7 cellular contexts compared by ENCODE assay signal in genomic region chr11:57638811-57639320, GRCh38. TPM values are rescaled to one million over a fixed set of nuclear protein-coding genes. Genes with fewer than 3 reads are reported as not detected.
DNase-seq lines count a peak whose midpoint lies in the region; ATAC-seq and TF ChIP-seq lines count a peak whose summit lies in the region.

No MANE protein-coding gene starts in this region.

- no peaks in the 10 kb centered on the region for H3K9me3 ChIP-seq in iPS-20b (ENCODE audit: insufficient read depth, low read depth, low read length)

- H3K27ac ChIP-seq in iPS-20b (ENCODE audit: low read length) = peak overlapping the region; percentile 99

- peaks cover 43% of the 10 kb centered on the region for H3K36me3 ChIP-seq in iPS-20b (ENCODE audit: insufficient read depth, low read depth, low read length)

- peaks cover 48% of the 10 kb centered on the region for H3K4me1 Mint-ChIP-seq in HFFc6 (ENCODE audit: low read depth)
- H3K4me1 Mint-ChIP-seq in stimulated activated naive CD8-positive, alpha-beta T cell treated with anti-CD3 and anti-CD28 coated beads, Interleukin-15, amount 100 ng/mL, for 72 hours = peaks cover 31% of the 10 kb centered on the region

- peak overlapping the region; percentile 98 for H3K4me3 Mint-ChIP-seq in HFFc6
- H3K4me3 Mint-ChIP-seq in stimulated activated naive CD8-positive, alpha-beta T cell treated with anti-CD3 and anti-CD28 coated beads, Interleukin-15, amount 100 ng/mL, for 72 hours = peak overlapping the region; percentile 84 to 91

- no peaks in the 10 kb centered on the region for H3K9me3 Mint-ChIP-seq in HFFc6
- no peaks in the 10 kb centered on the region for H3K9me3 Mint-ChIP-seq in activated naive CD4-positive, alpha-beta T cell treated with anti-CD3 and anti-CD28 coated beads, Interleukin-2, amount 50 U/mL, for 72 hours
- H3K9me3 Mint-ChIP-seq in stimulated activated naive CD8-positive, alpha-beta T cell treated with anti-CD3 and anti-CD28 coated beads, Interleukin-15, amount 100 ng/mL, for 72 hours = no peaks in the 10 kb centered on the region

- peak overlapping the region; percentile 98 for H3K4me3 ChIP-seq in iPS-20b (ENCODE audit: low read length)

- H3K36me3 Mint-ChIP-seq in HFFc6 (ENCODE audit: low read depth) = peaks cover 24% of the 10 kb centered on the region
- H3K36me3 Mint-ChIP-seq in activated naive CD4-positive, alpha-beta T cell treated with anti-CD3 and anti-CD28 coated beads, Interleukin-2, amount 50 U/mL, for 72 hours = peaks cover 0 to 6% of the 10 kb centered on the region in 2 donors

- H3K27me3 Mint-ChIP-seq in HFFc6 (ENCODE audit: insufficient read depth) = peaks cover 3% of the 10 kb centered on the region
- peaks cover 40% of the 10 kb centered on the region for H3K27me3 Mint-ChIP-seq in stimulated activated naive CD8-positive, alpha-beta T cell treated with anti-CD3 and anti-CD28 coated beads, Interleukin-15, amount 100 ng/mL, for 72 hours

- H3K27ac Mint-ChIP-seq in HFFc6 = peak overlapping the region; percentile 89
- H3K27ac Mint-ChIP-seq in activated naive CD4-positive, alpha-beta T cell treated with anti-CD3 and anti-CD28 coated beads, Interleukin-2, amount 50 U/mL, for 72 hours = peak overlapping the region; percentile 52 to 72
- peak overlapping the region; percentile 94 to 96 for H3K27ac Mint-ChIP-seq in stimulated activated naive CD8-positive, alpha-beta T cell treated with anti-CD3 and anti-CD28 coated beads, Interleukin-15, amount 100 ng/mL, for 72 hours

- ATAC-seq in activated naive CD4-positive, alpha-beta T cell treated with anti-CD3 and anti-CD28 coated beads, Interleukin-2, amount 50 U/mL, for 72 hours = peak; percentile 22 to 53
- peak; percentile 52 for ATAC-seq in stimulated activated naive CD8-positive, alpha-beta T cell treated with anti-CD3 and anti-CD28 coated beads, Interleukin-15, amount 100 ng/mL, for 72 hours
- ATAC-seq in HG03039 (IDR thresholded peaks at IDR 0.05; ENCODE audit: unreplicated experiment) = no peak

- no peaks in the 10 kb centered on the region for H3K27me3 ChIP-seq in iPS-20b (ENCODE audit: insufficient read depth, low read length)

- H3K9ac ChIP-seq in iPS-20b (ENCODE audit: low read depth, low read length) = peak overlapping the region; percentile 100

- H3K4me1 ChIP-seq in iPS-20b (ENCODE audit: insufficient read depth, low read length) = peaks cover 44% of the 10 kb centered on the region

- no peak for DNase-seq in HFFc6
- DNase-seq in activated naive CD4-positive, alpha-beta T cell treated with anti-CD3 and anti-CD28 coated beads, Interleukin-2, amount 50 U/mL, for 72 hours (ENCODE audit: low spot score in 2 of 2) = no peak
- DNase-seq in stimulated activated naive CD8-positive, alpha-beta T cell treated with anti-CD3 and anti-CD28 coated beads, Interleukin-15, amount 100 ng/mL, for 72 hours = no peak
- no peak for DNase-seq in activated CD4-positive, CD25-positive, alpha-beta regulatory T cell (lab: John Stamatoyannopoulos, UW)
- DNase-seq in iPS-NIHi11 (ENCODE audit: low spot score) = no peak

- TF ChIP-seq CTCF in HFFc6 (IDR thresholded peaks at IDR 0.05) = no peak

RNA-seq across cellular contexts. Expression of gene YPEL4, which starts 10.8 kb away (rescaled TPM):
- under 1 TPM in 5 of 6 experiments, not detected in 1; 0.14 to 0.48 (median 0.28) TPM for total RNA-seq in HFFc6 (2021; fragmentation: NEBNext Ultra II Directional; extraction: Animal tissue kit (Norgen Biotek cat#: 25700))
- 1 to 10 TPM in 1 of 2 donors, not detected in 1; 1.4 TPM for total RNA-seq in activated naive CD4-positive, alpha-beta T cell treated with anti-CD3 and anti-CD28 coated beads, Interleukin-2, amount 50 U/mL, for 72 hours

RNA-seq across cellular contexts. Expression of gene CLP1, which starts 18.7 kb away (rescaled TPM):
- 10 to 100 TPM; 13.0 to 17.1 (median 15.6) TPM for total RNA-seq in HFFc6 (2021; fragmentation: NEBNext Ultra II Directional; extraction: Animal tissue kit (Norgen Biotek cat#: 25700))
- 10 to 100 TPM; 15.5 to 23.5 TPM for total RNA-seq in activated naive CD4-positive, alpha-beta T cell treated with anti-CD3 and anti-CD28 coated beads, Interleukin-2, amount 50 U/mL, for 72 hours

RNA-seq across cellular contexts. Expression of gene ZDHHC5, which starts 29.0 kb away (rescaled TPM):
- total RNA-seq in HFFc6 (2021; fragmentation: NEBNext Ultra II Directional; extraction: Animal tissue kit (Norgen Biotek cat#: 25700)) = 10 to 100 TPM; 67.5 to 82.1 (median 74.1) TPM
- 10 to 100 TPM; 49.5 to 59.6 TPM for total RNA-seq in activated naive CD4-positive, alpha-beta T cell treated with anti-CD3 and anti-CD28 coated beads, Interleukin-2, amount 50 U/mL, for 72 hours

RNA-seq across cellular contexts. Expression of gene SERPING1, which starts 41.4 kb away (rescaled TPM):
- total RNA-seq in HFFc6 (2021; fragmentation: NEBNext Ultra II Directional; extraction: Animal tissue kit (Norgen Biotek cat#: 25700)) = under 1 TPM in 5 of 6 experiments, not detected in 1; 0.11 to 0.51 (median 0.25) TPM
- total RNA-seq in activated naive CD4-positive, alpha-beta T cell treated with anti-CD3 and anti-CD28 coated beads, Interleukin-2, amount 50 U/mL, for 72 hours = 1 to 10 TPM in 1 of 2 donors, not detected in 1; 1.6 TPM
